8 cellular contexts compared by ENCODE assay signal in the genomic region with DNA sequence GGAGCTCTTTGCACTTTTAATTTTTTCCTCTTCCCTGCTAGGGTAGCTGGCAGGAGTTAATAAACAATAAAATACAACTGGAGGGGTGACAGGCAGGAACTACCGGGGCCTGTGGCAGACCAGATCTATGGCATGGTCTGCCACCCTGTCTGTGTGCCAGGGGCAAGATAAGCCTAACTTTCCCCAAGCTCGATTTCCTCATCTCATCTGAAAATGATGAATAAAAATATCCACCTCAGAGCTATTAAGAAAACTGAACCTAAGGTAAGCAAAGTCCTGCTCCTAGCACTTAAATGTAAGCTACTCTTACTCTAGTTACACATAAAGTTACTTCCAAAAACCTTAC. TPM values are rescaled to one million over a fixed set of nuclear protein-coding genes. Genes with fewer than 3 reads are reported as not detected.
DNase-seq lines count a peak whose midpoint lies in the region; ATAC-seq and TF ChIP-seq lines count a peak whose summit lies in the region.

No MANE protein-coding gene starts in this region.

- TF ChIP-seq CTCF in AG09309 (IDR thresholded peaks at IDR 0.05; ENCODE audit: control insufficient read depth, insufficient read depth, low read depth, low read length, missing control alignments), result no peak
- no peak for TF ChIP-seq CTCF in choroid plexus epithelial cell (conservative IDR thresholded peaks at IDR 0.05; ENCODE audit: low read depth, low read length)

- H3K27me3 Mint-ChIP-seq in naive thymus-derived CD8-positive, alpha-beta T cell, result no peaks in the 10 kb centered on the region

- no peak for DNase-seq in AG09309 (ENCODE audit: low read depth)
- no peak for DNase-seq in choroid plexus epithelial cell (ENCODE audit: low read depth)
- no peak for DNase-seq in naive thymus-derived CD8-positive, alpha-beta T cell
- no peak for DNase-seq in AG08395 (ENCODE audit: low spot score)
- no peak for DNase-seq in NCI-H146 (lab: John Stamatoyannopoulos, UW)
- DNase-seq in Kasumi-1 (lab: John Stamatoyannopoulos, UW), result no peak

- peaks cover 33 to 57% (median 55%) of the 10 kb centered on the region in 4 donors for H3K4me1 Mint-ChIP-seq in naive thymus-derived CD8-positive, alpha-beta T cell

- POLR2A ChIA-PET in naive thymus-derived CD8-positive, alpha-beta T cell (lab: Charles Lee), result interaction anchor here (0.7 to 2.6 kb wide), 7 partner anchors 10 to 239 kb away, joined by 3 to 13 read pairs (median 4); partner anchors contain the start of genes ATP6V0B, DPH2 and ST3GAL3

- H3K4me3 ChIP-seq in AG09309 (ENCODE audit: control insufficient read depth, low read depth, low read length) (peak overlapping the region; percentile 90), choroid plexus epithelial cell (ENCODE audit: low read depth, low read length) (peak overlapping the region; percentile 96)

- no peak for TF ChIP-seq EP300 in Ishikawa (IDR thresholded peaks at IDR 0.05; ENCODE audit: borderline replicate concordance)

- TF ChIP-seq RAD21 in Ishikawa (IDR thresholded peaks at IDR 0.05; ENCODE audit: low read depth), result no peak

- peak overlapping the region; percentile 88 to 98 (median 92) for H3K4me3 Mint-ChIP-seq in naive thymus-derived CD8-positive, alpha-beta T cell

- H3K36me3 Mint-ChIP-seq in naive thymus-derived CD8-positive, alpha-beta T cell, result peaks cover 3 to 13% (median 6%) of the 10 kb centered on the region in 3 donors

- ATAC-seq in naive thymus-derived CD8-positive, alpha-beta T cell, result no peak
- no peak for ATAC-seq in GM21367 (IDR thresholded peaks at IDR 0.05; ENCODE audit: unreplicated experiment)

- H3K27ac Mint-ChIP-seq in naive thymus-derived CD8-positive, alpha-beta T cell, result peak overlapping the region; percentile 90 to 97 (median 96)

- no peaks in the 10 kb centered on the region for H3K9me3 Mint-ChIP-seq in naive thymus-derived CD8-positive, alpha-beta T cell

TF ChIP-seq in Ishikawa, 13 proteins besides CTCF, POLR2A, EP300 and RAD21:
- TF ChIP-seq CEBPB (IDR thresholded peaks at IDR 0.05), result 0 out of 2 replicates have a peak, but pooled peaks have one; percentile 53
- TF ChIP-seq TCF12 (IDR thresholded peaks at IDR 0.05; ENCODE audit: low read depth), result no peak

RNA-seq across cellular contexts. Expression of gene IPO13, which starts 0.9 kb away (rescaled TPM):
- total RNA-seq in naive thymus-derived CD8-positive, alpha-beta T cell, result 10 to 100 TPM; 20.5 to 24.1 TPM
- 10 to 100 TPM; 13.8 to 14.5 (median 14.4) TPM for polyA plus RNA-seq in naive thymus-derived CD8-positive, alpha-beta T cell

RNA-seq across cellular contexts. Expression of gene ARTN, which starts 12.3 kb away (rescaled TPM):
- under 1 TPM; 0.25 to 0.96 TPM for total RNA-seq in naive thymus-derived CD8-positive, alpha-beta T cell
- polyA plus RNA-seq in naive thymus-derived CD8-positive, alpha-beta T cell, result not detected

RNA-seq across cellular contexts. Expression of gene DPH2, which starts 23.9 kb away (rescaled TPM):
- total RNA-seq in naive thymus-derived CD8-positive, alpha-beta T cell, result 10 to 100 TPM; 34.5 to 37.7 TPM
- polyA plus RNA-seq in naive thymus-derived CD8-positive, alpha-beta T cell, result 10 to 100 TPM; 30.2 to 40.4 (median 35.7) TPM

RNA-seq across cellular contexts. Expression of gene ATP6V0B, which starts 28.9 kb away (rescaled TPM):
- total RNA-seq in naive thymus-derived CD8-positive, alpha-beta T cell, result 10 to 100 TPM; 55.8 to 59.6 TPM
- 100 to 1,000 TPM; 149 to 213 (median 166) TPM for polyA plus RNA-seq in naive thymus-derived CD8-positive, alpha-beta T cell

RNA-seq across cellular contexts. Expression of gene B4GALT2, which starts 33.1 kb away (rescaled TPM):
- total RNA-seq in naive thymus-derived CD8-positive, alpha-beta T cell, result under 1 TPM; 0.38 to 0.83 TPM
- polyA plus RNA-seq in naive thymus-derived CD8-positive, alpha-beta T cell, result under 1 TPM in 2 of 3 donors, not detected in 1; 0.11 to 0.25 TPM
